ENCODE assay signal across 1 cellular context in genomic region chr4:112411781-112412281, GRCh38.
TF ChIP-seq lines count a peak whose summit lies in the region.

No MANE protein-coding gene starts in this region.

TF ChIP-seq in SK-N-SH, 30 proteins besides CTCF, POLR2A, EP300 and RAD21:
- TF ChIP-seq FOXM1 (IDR thresholded peaks at IDR 0.05; ENCODE audit: low read depth) (no peak), MEF2A (IDR thresholded peaks at IDR 0.05; ENCODE audit: borderline replicate concordance, low read depth) (no peak), USF1 (IDR thresholded peaks at IDR 0.05; ENCODE audit: borderline replicate concordance, low read depth) (no peak), TEAD4 (IDR thresholded peaks at IDR 0.05; ENCODE audit: borderline replicate concordance, insufficient read depth) (no peak), RFX5 (IDR thresholded peaks at IDR 0.05; ENCODE audit: low read length) (no peak), IRF3 (IDR thresholded peaks at IDR 0.05; ENCODE audit: low read depth, low read length) (no peak), ELF1 (IDR thresholded peaks at IDR 0.05) (no peak), PBX3 (IDR thresholded peaks at IDR 0.05) (no peak), JUND (IDR thresholded peaks at IDR 0.05) (no peak), TAF1 (IDR thresholded peaks at IDR 0.05; ENCODE audit: borderline replicate concordance, low read depth, low read length) (no peak), RCOR1 (IDR thresholded peaks at IDR 0.05; ENCODE audit: low read length) (no peak), CHD2 (IDR thresholded peaks at IDR 0.05; ENCODE audit: low read length, partially characterized antibody) (no peak), POLR2AphosphoS5 (IDR thresholded peaks at IDR 0.05; ENCODE audit: low read depth, low read length) (no peak), MAX (IDR thresholded peaks at IDR 0.05; ENCODE audit: low read depth) (no peak), REST (IDR thresholded peaks at IDR 0.05; ENCODE audit: low read depth, low read length) (no peak), USF2 (IDR thresholded peaks at IDR 0.05; ENCODE audit: borderline replicate concordance, low read depth, low read length) (no peak), NRF1 (IDR thresholded peaks at IDR 0.05; ENCODE audit: low read depth, low read length) (no peak)
